9 cellular contexts compared by ENCODE assay signal in the genomic region with DNA sequence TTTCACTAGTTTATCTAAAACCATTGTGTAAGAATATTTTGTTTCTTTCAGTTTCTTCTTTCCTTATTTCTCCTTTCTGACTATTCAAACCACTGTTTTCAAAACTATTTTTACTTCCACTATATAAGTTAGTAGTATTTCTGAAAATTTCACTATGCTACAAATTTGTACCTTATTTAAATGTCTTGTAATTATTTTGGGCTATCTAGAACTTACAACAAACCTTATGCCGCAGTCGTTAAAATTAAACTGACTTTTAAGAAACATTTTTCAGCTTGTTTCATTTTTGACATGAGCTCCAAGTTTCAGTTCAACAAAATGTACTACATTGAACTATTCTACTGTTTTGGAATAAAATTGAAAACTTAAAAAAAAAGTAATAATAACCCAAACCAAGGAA. TPM values are rescaled to one million over a fixed set of nuclear protein-coding genes. Genes with fewer than 3 reads are reported as not detected.
DNase-seq lines count a peak whose midpoint lies in the region; ATAC-seq and TF ChIP-seq lines count a peak whose summit lies in the region.
"Had no signal": no experiment of that assay in that cellular context is flagged by ENCODE, and none has a peak within 500 bp of the region (broad histone marks: within the 10 kb centered on the region; RNA-seq: fewer than 3 reads in every experiment).

No MANE protein-coding gene starts in this region.

- H3K4me1 Mint-ChIP-seq in IgD-negative memory B cell: peaks cover 7 to 19% (median 15%) of the 10 kb centered on the region in 3 donors

- no peaks in the 10 kb centered on the region for H3K27me3 ChIP-seq in ACC112 (ENCODE audit: insufficient read depth, low read length)
- no peaks in the 10 kb centered on the region for H3K27me3 ChIP-seq in right lobe of liver
- H3K27me3 ChIP-seq in mammary epithelial cell (ENCODE audit: insufficient read depth, low read length): peaks cover 2% of the 10 kb centered on the region

- TF ChIP-seq CTCF in right lobe of liver (IDR thresholded peaks at IDR 0.05): no peak
- TF ChIP-seq CTCF in mammary epithelial cell (conservative IDR thresholded peaks at IDR 0.05 in 1 of 2, IDR thresholded peaks at IDR 0.05 in 1 of 2; ENCODE audit: extremely low read depth in 1 of 2, insufficient read depth in 1 of 2, low read depth in 1 of 2, low read length in 2 of 2): no peak

- dilution Hi-C loops in mammary epithelial cell (cut with HindIII; ENCODE audit: low sequenced_read_pairs): no loop called here

- no peak for DNase-seq in NCI-H69 (lab: John Stamatoyannopoulos, UW)
- DNase-seq in right lobe of liver: no peak
- DNase-seq in mammary epithelial cell: no peak
- no peak for DNase-seq in NCI-H1436 treated with DMSO at 0.1 percent for 48 hours (lab: John Stamatoyannopoulos, UW)

- no peaks in the 10 kb centered on the region for H4K20me1 ChIP-seq in mammary epithelial cell (ENCODE audit: insufficient read depth, low read length)

- ATAC-seq in GM19372 (IDR thresholded peaks at IDR 0.05; ENCODE audit: low read depth, unreplicated experiment) (peak; percentile 59), HG02870 (IDR thresholded peaks at IDR 0.05; ENCODE audit: unreplicated experiment) (peak; percentile 83), right lobe of liver (no peak)

- H3K27me3 Mint-ChIP-seq in IgD-negative memory B cell: no peaks in the 10 kb centered on the region

- no peaks in the 10 kb centered on the region for H3K9me3 ChIP-seq in right lobe of liver
- no peaks in the 10 kb centered on the region for H3K9me3 ChIP-seq in mammary epithelial cell (replicated peaks; ENCODE audit: insufficient read depth, low read length)

- no peaks in the 10 kb centered on the region for H3K9me3 Mint-ChIP-seq in IgD-negative memory B cell

- H3K4me3 ChIP-seq in ACC112 (ENCODE audit: low read depth, low read length) (no peak overlapping the region), right lobe of liver (peak overlapping the region in 1 of 3 donors; percentile 10), mammary epithelial cell (replicated peaks in 1 of 3; ENCODE audit: insufficient read depth in 1 of 3, low read depth in 2 of 3, low read length in 3 of 3) (no peak overlapping the region)

- intact Hi-C loops in right lobe of liver (cut with DNase I) (no loop called here), mammary epithelial cell (cut with micrococcal nuclease) (no loop called here)

- TF ChIP-seq POLR2A in right lobe of liver (IDR thresholded peaks at IDR 0.05): no peak

- WGBS in right lobe of liver (ENCODE audit: insufficient coverage, low coverage, low lambda C conversion rate, missing lambda C conversion rate): 50% methylated on average over 2 of the region's 2 CpGs
- 100% methylated on average over 2 of the region's 2 CpGs for WGBS in mammary epithelial cell (ENCODE audit: low coverage, missing lambda C conversion rate)

- H3K4me1 ChIP-seq in ACC112 (ENCODE audit: control insufficient read depth, insufficient read depth, low read length, unreplicated experiment) (peaks cover 9% of the 10 kb centered on the region), right lobe of liver (no peaks in the 10 kb centered on the region), mammary epithelial cell (ENCODE audit: insufficient read depth, low read length) (no peaks in the 10 kb centered on the region)

- H3K27ac Mint-ChIP-seq in IgD-negative memory B cell: no peak overlapping the region

- no peaks in the 10 kb centered on the region for H3K79me2 ChIP-seq in ACC112 (ENCODE audit: control insufficient read depth, insufficient read depth, low read length, unreplicated experiment)
- no peaks in the 10 kb centered on the region for H3K79me2 ChIP-seq in mammary epithelial cell (ENCODE audit: insufficient read depth, low read length)

- H3K9ac ChIP-seq in mammary epithelial cell (ENCODE audit: insufficient read depth, low read length): no peak overlapping the region

- no TSS peak for BruUV-seq in mammary epithelial cell (replicated peaks; lab: Mats Ljungman, UMichigan)

- H3K4me2 ChIP-seq in mammary epithelial cell (ENCODE audit: insufficient read depth, low read depth, low read length): no peak overlapping the region

- peak overlapping the region in 3 of 4 donors; percentile 54 to 73 (median 65) for H3K4me3 Mint-ChIP-seq in IgD-negative memory B cell

- peak overlapping the region; percentile 39 for H2AFZ ChIP-seq in ACC112 (ENCODE audit: low read length, unreplicated experiment)
- no peak overlapping the region for H2AFZ ChIP-seq in mammary epithelial cell (ENCODE audit: low read depth, low read length)

- H3K36me3 Mint-ChIP-seq in IgD-negative memory B cell: no peaks in the 10 kb centered on the region

- H3K27ac ChIP-seq in ACC112 (ENCODE audit: low read depth, low read length): no peak overlapping the region
- H3K27ac ChIP-seq in right lobe of liver: no peak overlapping the region
- no peak overlapping the region for H3K27ac ChIP-seq in mammary epithelial cell (ENCODE audit: insufficient read depth, low read depth, low read length)

- CTCF ChIA-PET in mammary epithelial cell (lab: Charles Lee; ENCODE audit: low non-redundant PET): no interaction called here

- H3K36me3 ChIP-seq in ACC112 (ENCODE audit: insufficient read depth, low read length) (no peaks in the 10 kb centered on the region), right lobe of liver (no peaks in the 10 kb centered on the region), mammary epithelial cell (ENCODE audit: insufficient read depth, low read length) (no peaks in the 10 kb centered on the region)

- in situ Hi-C loops in mammary epithelial cell (cut with MboI; ENCODE audit: low sequenced_read_pairs in 2 of 2): no loop called here

RNA-seq across cellular contexts. Expression of gene TFEC, which starts 1.8 kb away (rescaled TPM):
- polyA plus RNA-seq in IgD-negative memory B cell (14.7 TPM), mammary epithelial cell (not detected)
- total RNA-seq in right lobe of liver (1 to 10 TPM in 5 of 6 experiments, under 1 TPM in 1; 0.95 to 5.4 (median 2.4) TPM), mammary epithelial cell (under 1 TPM in 1 of 2 donors, not detected in 1; 0.17 TPM)
- polyA minus RNA-seq in mammary epithelial cell: not detected
- total RNA-seq: HT-29 had no signal

Comparison
In these comparisons a context has a peak if more than half of its experiments do, and no peak if none do; other contexts are left out.
1. ATAC-seq: peak in GM19372 (single experiment) and HG02870 (single experiment); none in right lobe of liver (0 of 4).